ENCODE assay signal across 7 cellular contexts in genomic region chr5:173888473-173889135, GRCh38. TPM values are rescaled to one million over a fixed set of nuclear protein-coding genes. Genes with fewer than 3 reads are reported as not detected.
DNase-seq lines count a peak whose midpoint lies in the region; ATAC-seq and TF ChIP-seq lines count a peak whose summit lies in the region.

No MANE protein-coding gene starts in this region.

- H3K4me3 ChIP-seq in GM12865 (ENCODE audit: low read depth, low read length) (peak overlapping the region; percentile 90), Panc1 (ENCODE audit: low read depth in 2 of 2, low read length in 2 of 2) (peak overlapping the region; percentile 74 to 84), colonic mucosa (peak overlapping the region; percentile 80), mesodermal cell (ENCODE audit: extremely low read depth, insufficient read depth, low read length, poor library complexity, severe bottlenecking) (peak overlapping the region; percentile 93), uterus (peak overlapping the region; percentile 85 to 97)

- intact Hi-C loops in Panc1 (cut with micrococcal nuclease; ENCODE audit: unreplicated experiment), result loop anchor here (5.0 kb wide), 1 partner anchor 84 kb away; no protein-coding TSS in a partner anchor
- intact Hi-C loops in colonic mucosa (cut with DNase I), result loop anchor here (2.0 to 10.0 kb wide), 2 partner anchors 124 to 270 kb away; no protein-coding TSS in a partner anchor
- intact Hi-C loops in uterus (cut with DNase I; ENCODE audit: low total_unique reads), result loop anchor here (5.0 kb wide), 1 partner anchor 271 kb away; the partner anchor contains the start of gene BOD1

- BruUV-seq in Panc1 (replicated peaks; lab: Mats Ljungman, UMichigan), result TSS peak; percentile 84

- peak overlapping the region; percentile 75 to 88 for H3K9ac ChIP-seq in colonic mucosa (ENCODE audit: low read depth in 2 of 2, low read length in 2 of 2)

- ATAC-seq in Panc1 (no peak), HG03565 (IDR thresholded peaks at IDR 0.05; ENCODE audit: unreplicated experiment) (no peak)

- H3K4me1 ChIP-seq in Panc1 (ENCODE audit: control insufficient read depth, insufficient read depth, low read length), result peaks cover 23% of the 10 kb centered on the region
- H3K4me1 ChIP-seq in colonic mucosa, result peaks cover 8% of the 10 kb centered on the region
- H3K4me1 ChIP-seq in mesodermal cell (ENCODE audit: control insufficient read depth, insufficient read depth, low read length, poor library complexity, severe bottlenecking), result peaks cover 19% of the 10 kb centered on the region
- H3K4me1 ChIP-seq in uterus, result no peaks in the 10 kb centered on the region

- H3K27me3 ChIP-seq in Panc1 (ENCODE audit: control insufficient read depth, insufficient read depth, low read length) (no peaks in the 10 kb centered on the region), colonic mucosa (no peaks in the 10 kb centered on the region), uterus (no peaks in the 10 kb centered on the region)

- DNase-seq in GM12865 (ENCODE audit: low read depth), result no peak
- no peak for DNase-seq in Panc1 (ENCODE audit: low read depth, low spot score)
- DNase-seq in colonic mucosa, result peak; percentile 37
- DNase-seq in uterus, result peak in 1 of 2 donors; percentile 25
- DNase-seq in NK-92 (lab: John Stamatoyannopoulos, UW; ENCODE audit: unreplicated experiment), result no peak

- TF ChIP-seq CTCF in GM12865 (IDR thresholded peaks at IDR 0.05; ENCODE audit: insufficient read depth, low read depth, low read length, missing control alignments) (no peak), Panc1 (IDR thresholded peaks at IDR 0.05) (no peak), colonic mucosa (IDR thresholded peaks at IDR 0.05) (no peak), uterus (IDR thresholded peaks at IDR 0.05) (no peak)

- H3K27ac ChIP-seq in Panc1 (ENCODE audit: low read length), result peak overlapping the region; percentile 77
- H3K27ac ChIP-seq in colonic mucosa, result peak overlapping the region; percentile 71
- no peak overlapping the region for H3K27ac ChIP-seq in mesodermal cell (ENCODE audit: low read depth, low read length, severe bottlenecking)
- peak overlapping the region; percentile 85 to 94 for H3K27ac ChIP-seq in uterus

- POLR2A ChIA-PET in Panc1 (lab: Charles Lee), result interaction anchor here (0.6 to 0.7 kb wide), 2 partner anchors 15 to 21 kb away, joined by 3 to 4 read pairs; no protein-coding TSS in a partner anchor

- CTCF ChIA-PET in Panc1 (lab: Charles Lee), result no interaction called here

- H3K36me3 ChIP-seq in Panc1 (ENCODE audit: control insufficient read depth, insufficient read depth, low read length) (peaks cover 2% of the 10 kb centered on the region; the same call in 1 of the 2 replicates), colonic mucosa (no peaks in the 10 kb centered on the region), mesodermal cell (ENCODE audit: control insufficient read depth, insufficient read depth, low read length) (no peaks in the 10 kb centered on the region), uterus (no peaks in the 10 kb centered on the region)

- 3 to 4% methylated on average over 8 to 16 of the region's 37 CpGs for WGBS in mesodermal cell (ENCODE audit: insufficient coverage in 2 of 2), 2 experiments

- in situ Hi-C loops in Panc1 (cut with HindIII; ENCODE audit: low pct_unique_long_range_greater_than_20kb, low sequenced_read_pairs), result no loop called here

- TF ChIP-seq POLR2A in uterus (IDR thresholded peaks at IDR 0.05), result no peak

- no peaks in the 10 kb centered on the region for H3K9me3 ChIP-seq in Panc1 (ENCODE audit: control insufficient read depth, insufficient read depth, low read depth, low read length)
- no peaks in the 10 kb centered on the region for H3K9me3 ChIP-seq in colonic mucosa
- no peaks in the 10 kb centered on the region for H3K9me3 ChIP-seq in mesodermal cell (ENCODE audit: control insufficient read depth, low read length)
- no peaks in the 10 kb centered on the region for H3K9me3 ChIP-seq in uterus

RNA-seq across cellular contexts. Expression of gene CPEB4, which starts 0.5 kb away (rescaled TPM):
- 27.7 TPM for total RNA-seq in Panc1 (2021; ENCODE audit: unreplicated experiment)
- polyA plus RNA-seq in Panc1 (2012; ENCODE audit: insufficient read length), result 9.7 TPM
- total RNA-seq in colonic mucosa, result 10 to 100 TPM; 23.3 to 41.7 TPM
- polyA plus RNA-seq in mesodermal cell (2013, experiment 1 of 2), result 11.6 TPM
- 11.3 TPM for polyA plus RNA-seq in mesodermal cell (2013, experiment 2 of 2)
- 10 to 100 TPM in 3 of 4 donors, 1 to 10 TPM in 1; 7.2 to 24.1 (median 18.9) TPM for total RNA-seq in uterus
